ENCODE assay signal across 9 cellular contexts in genomic region chr3:4995500-4996053, GRCh38. TPM values are rescaled to one million over a fixed set of nuclear protein-coding genes. Genes with fewer than 3 reads are reported as not detected.
DNase-seq lines count a peak whose midpoint lies in the region; ATAC-seq and TF ChIP-seq lines count a peak whose summit lies in the region.
"Had no signal": no experiment of that assay in that cellular context is flagged by ENCODE, and none has a peak within 500 bp of the region (broad histone marks: within the 10 kb centered on the region; RNA-seq: fewer than 3 reads in every experiment).

No MANE protein-coding gene starts in this region.

- H3K27me3 ChIP-seq in HUES48 (ENCODE audit: control insufficient read depth, insufficient read depth, low read length) (no peaks in the 10 kb centered on the region), right cardiac atrium (ENCODE audit: control insufficient read depth, insufficient read depth) (no peaks in the 10 kb centered on the region), suprapubic skin (no peaks in the 10 kb centered on the region)
- H3K27me3 ChIP-seq: right lobe of liver had no signal

- TF ChIP-seq CTCF in suprapubic skin (IDR thresholded peaks at IDR 0.05): no peak

- no peaks in the 10 kb centered on the region for H3K9me3 Mint-ChIP-seq in activated T-helper 17 cell treated with anti-CD3 and anti-CD28 coated beads, Interleukin-2, amount 50 U/mL, for 72 hours

- H3K27me3 Mint-ChIP-seq in activated T-helper 17 cell treated with anti-CD3 and anti-CD28 coated beads, Interleukin-2, amount 50 U/mL, for 72 hours: no peaks in the 10 kb centered on the region

- TF ChIP-seq POLR2A in suprapubic skin (IDR thresholded peaks at IDR 0.05): no peak

- H3K9me3 ChIP-seq in HUES48 (ENCODE audit: control insufficient read depth, insufficient read depth, low read length) (no peaks in the 10 kb centered on the region), right cardiac atrium (ENCODE audit: control insufficient read depth, low read length) (no peaks in the 10 kb centered on the region), suprapubic skin (no peaks in the 10 kb centered on the region)
- H3K9me3 ChIP-seq: right lobe of liver had no signal

- H3K36me3 ChIP-seq in HUES48 (ENCODE audit: control insufficient read depth, insufficient read depth, low read length): no peaks in the 10 kb centered on the region
- H3K36me3 ChIP-seq in suprapubic skin: no peaks in the 10 kb centered on the region
- H3K36me3 ChIP-seq: right lobe of liver had no signal

- no peak overlapping the region for H3K4me3 Mint-ChIP-seq in activated T-helper 17 cell treated with anti-CD3 and anti-CD28 coated beads, Interleukin-2, amount 50 U/mL, for 72 hours

- H3K36me3 Mint-ChIP-seq in activated T-helper 17 cell treated with anti-CD3 and anti-CD28 coated beads, Interleukin-2, amount 50 U/mL, for 72 hours (ENCODE audit: low read depth): no peaks in the 10 kb centered on the region

- no peak overlapping the region for H3K4me3 ChIP-seq in HUES48 (ENCODE audit: low read depth, low read length)
- H3K4me3 ChIP-seq in right cardiac atrium (ENCODE audit: low read length): no peak overlapping the region
- no peak overlapping the region for H3K4me3 ChIP-seq in suprapubic skin
- H3K4me3 ChIP-seq: right lobe of liver had no signal

- no peak for TF ChIP-seq EP300 in suprapubic skin (IDR thresholded peaks at IDR 0.05)

- 0 out of 2 replicates have a peak, but pooled peaks cover 6% of the 10 kb centered on the region for H3K4me1 ChIP-seq in HUES48 (ENCODE audit: control insufficient read depth, insufficient read depth, low read length)
- peaks cover 4% of the 10 kb centered on the region for H3K4me1 ChIP-seq in right cardiac atrium (ENCODE audit: control insufficient read depth, insufficient read depth, low read length)
- peaks cover 23% of the 10 kb centered on the region for H3K4me1 ChIP-seq in suprapubic skin
- H3K4me1 ChIP-seq: right lobe of liver had no signal

- peak overlapping the region; percentile 53 for H3K27ac Mint-ChIP-seq in activated T-helper 17 cell treated with anti-CD3 and anti-CD28 coated beads, Interleukin-2, amount 50 U/mL, for 72 hours

- intact Hi-C loops in right cardiac atrium (cut with DNase I): no loop called here

- H3K4me1 Mint-ChIP-seq in activated T-helper 17 cell treated with anti-CD3 and anti-CD28 coated beads, Interleukin-2, amount 50 U/mL, for 72 hours: peaks cover 24% of the 10 kb centered on the region

- no peak for ATAC-seq in activated T-helper 17 cell treated with anti-CD3 and anti-CD28 coated beads, Interleukin-2, amount 50 U/mL, for 72 hours (replicated peaks)
- peak in 1 of 2 donors; percentile 18 for ATAC-seq in right cardiac atrium

- WGBS in right cardiac atrium: 91% methylated on average over 9 of the region's 9 CpGs
- WGBS in suprapubic skin: 79% methylated on average over 9 of the region's 9 CpGs

- no peak overlapping the region for H3K9ac ChIP-seq in HUES48 (ENCODE audit: low read depth, low read length)

- H3K27ac ChIP-seq in HUES48 (ENCODE audit: low read depth, low read length) (peak overlapping the region; percentile 37), right cardiac atrium (ENCODE audit: low read length) (peak overlapping the region; percentile 37), suprapubic skin (peak overlapping the region; percentile 65)
- H3K27ac ChIP-seq: right lobe of liver had no signal

- DNase-seq in right cardiac atrium: no peak
- DNase-seq in suprapubic skin (ENCODE audit: low spot score in 2 of 2): peak in 1 of 2 donors; percentile 54
- no peak for DNase-seq in AG08395 (ENCODE audit: low spot score)
- no peak for DNase-seq in activated effector memory CD4-positive, alpha-beta T cell treated with anti-CD3 and anti-CD28 coated beads, Interleukin-2, amount 50 U/mL, for 16 hours
- no peak for DNase-seq in stimulated activated CD4-positive, alpha-beta T cell treated with anti-CD3 and anti-CD28 coated beads, Interleukin-1b, Interleukin-23, amount 100 ng/mL, for 48 hours
- DNase-seq: activated gamma-delta T cell had no signal

RNA-seq across cellular contexts. Expression of gene BHLHE40, which starts 16.3 kb away (rescaled TPM):
- total RNA-seq in activated T-helper 17 cell treated with anti-CD3 and anti-CD28 coated beads, Interleukin-2, amount 50 U/mL, for 72 hours: 100 to 1,000 TPM; 217 to 527 TPM
- total RNA-seq in right cardiac atrium: 10 to 100 TPM; 33.6 to 65.9 (median 39.2) TPM
- 22.9 TPM for polyA plus RNA-seq in right cardiac atrium
- total RNA-seq in suprapubic skin: 100 to 1,000 TPM in 1 of 4 donors, 10 to 100 TPM in 3; 63.0 to 154 (median 93.3) TPM
